In genomic region chr19:31519216-31519615, GRCh38 we compare ENCODE assay signal across 26 cellular contexts.
DNase-seq lines count a peak whose midpoint lies in the region; ATAC-seq and TF ChIP-seq lines count a peak whose summit lies in the region.
"Had no signal": no experiment of that assay in that cellular context is flagged by ENCODE, and none has a peak within 500 bp of the region (broad histone marks: within the 10 kb centered on the region; RNA-seq: fewer than 3 reads in every experiment).

No MANE protein-coding gene starts in this region.

- no peaks in the 10 kb centered on the region for H3K4me1 ChIP-seq in BLaER1
- H3K4me1 ChIP-seq in foreskin keratinocyte, result no peaks in the 10 kb centered on the region
- H3K4me1 ChIP-seq: suprapubic skin had no signal

- H3K9me3 Mint-ChIP-seq in nephron, result peaks cover 7% of the 10 kb centered on the region

- H3K4me3 ChIP-seq in BLaER1 (no peak overlapping the region), SK-N-MC (no peak overlapping the region), dorsolateral prefrontal cortex (no peak overlapping the region)
- H3K4me3 ChIP-seq: suprapubic skin had no signal

- H3K27me3 ChIP-seq in BLaER1 (no peaks in the 10 kb centered on the region), foreskin keratinocyte (no peaks in the 10 kb centered on the region), dorsolateral prefrontal cortex (peaks cover 0 to 16% (median 0%) of the 10 kb centered on the region in 45 donors)
- H3K27me3 ChIP-seq: suprapubic skin had no signal

- no peaks in the 10 kb centered on the region for H3K36me3 ChIP-seq in BLaER1
- no peaks in the 10 kb centered on the region for H3K36me3 ChIP-seq in SK-N-MC (ENCODE audit: insufficient read depth, low read length)
- H3K36me3 ChIP-seq: suprapubic skin had no signal

- no peak overlapping the region for H3K4me2 ChIP-seq in BLaER1

- ATAC-seq in foreskin keratinocyte (no peak), GM18870 (IDR thresholded peaks at IDR 0.05; ENCODE audit: unreplicated experiment) (no peak), GM19351 (IDR thresholded peaks at IDR 0.05; ENCODE audit: unreplicated experiment) (no peak)
- ATAC-seq: activated CD4-positive, CD25-positive, alpha-beta regulatory T cell treated with anti-CD3 and anti-CD28 coated beads, Interleukin-2, amount 50 U/mL, for 24 hours had no signal

- H3K27ac ChIP-seq in BLaER1 (no peak overlapping the region), SK-N-MC (0 out of 2 replicates have a peak overlapping the region, but pooled peaks have one; percentile 22), foreskin keratinocyte (no peak overlapping the region), dorsolateral prefrontal cortex (no peak overlapping the region)
- H3K27ac ChIP-seq: suprapubic skin had no signal

- peak overlapping the region in 2 of 3 experiments; percentile 37 to 78 for H3K27ac Mint-ChIP-seq in nephron
- H3K27ac Mint-ChIP-seq: CD4-positive, alpha-beta T cell; H9 had no signal

- DNase-seq in SK-N-MC (ENCODE audit: low read depth, low spot score) (no peak), foreskin keratinocyte (peak; percentile 11 to 26), dorsolateral prefrontal cortex (no peak)
- DNase-seq: activated CD4-positive, alpha-beta T cell treated with anti-CD3 and anti-CD28 coated beads, Interleukin-2, amount 50 U/mL, for 48 hours; activated gamma-delta T cell treated with Interleukin-2 at 50 U/mL for 16 hours; activated T-cell treated with anti-CD3 and anti-CD28 coated beads, Interleukin-2, amount 50 U/mL, for 48 hours; AML-193; CD4-positive, alpha-beta T cell; central memory CD4-positive, alpha-beta T cell; dermis blood vessel endothelial cell; KBM-7; NCI-H1092 treated with DMSO at 0.1 percent for 48 hours; NCI-H187; NCI-H510A treated with DMSO at 0.1 percent for 48 hours; nephron progenitor cell; NK-92 treated with Interleukin-12 subunit alpha and Interleukin-12 subunit beta, amount 100 ng/mL, for 24 hours; stimulated activated CD4-positive, alpha-beta T cell treated with anti-CD3 and anti-CD28 coated beads, Interleukin-1b, Interleukin-23, amount 100 ng/mL, for 48 hours; stimulated activated naive CD4-positive, alpha-beta T cell treated with Interleukin-2 at 50 U/mL for 16 hours; T-helper 2 cell had no signal

- no peaks in the 10 kb centered on the region for H3K36me3 Mint-ChIP-seq in nephron (ENCODE audit: low read depth)

- H3K9ac ChIP-seq in BLaER1, result peak overlapping the region; percentile 19; the same call in 1 of the 2 replicates
- no peak overlapping the region for H3K9ac ChIP-seq in SK-N-MC (ENCODE audit: insufficient read length)

- peaks cover 43% of the 10 kb centered on the region for H3K4me1 Mint-ChIP-seq in nephron
- H3K4me1 Mint-ChIP-seq: nephron progenitor cell had no signal

- H3K9me3 ChIP-seq in BLaER1 (peaks cover 8% of the 10 kb centered on the region; the same call in 1 of the 2 replicates), SK-N-MC (ENCODE audit: low read depth, low read length) (peaks cover 8% of the 10 kb centered on the region; the same call in 1 of the 2 replicates)
- H3K9me3 ChIP-seq: suprapubic skin had no signal

- peak overlapping the region in 1 of 3 experiments; percentile 6 for H3K4me3 Mint-ChIP-seq in nephron
- H3K4me3 Mint-ChIP-seq: CD4-positive, alpha-beta T cell; H9; nephron progenitor cell had no signal

- TF ChIP-seq CTCF in foreskin keratinocyte (conservative IDR thresholded peaks at IDR 0.05) (no peak), nephron (IDR thresholded peaks at IDR 0.05; ENCODE audit: unreplicated experiment in 3 of 3) (no peak), dorsolateral prefrontal cortex (IDR thresholded peaks at IDR 0.05 in 54 of 56, conservative IDR thresholded peaks at IDR 0.05 in 2 of 56; ENCODE audit: low read depth in 1 of 56, partially characterized antibody in 56 of 56) (no peak)

- intact Hi-C loops in dorsolateral prefrontal cortex (cut with DNase I), result no loop called here

- no peaks in the 10 kb centered on the region for H4K20me1 ChIP-seq in BLaER1

- H3K27me3 Mint-ChIP-seq in nephron (ENCODE audit: low read depth), result peaks cover 11% of the 10 kb centered on the region
- H3K27me3 Mint-ChIP-seq: CD4-positive, alpha-beta T cell had no signal

Comparison
In these comparisons a context has a peak if more than half of its experiments do, and no peak if none do; other contexts are left out.
1. DNase-seq: peak in foreskin keratinocyte (2 of 2); none in SK-N-MC (single experiment) and dorsolateral prefrontal cortex (0 of 10).